In genomic region chr11:473975-474785, GRCh38 we compare ENCODE assay signal across 23 cellular contexts. TPM values are rescaled to one million over a fixed set of nuclear protein-coding genes. Genes with fewer than 3 reads are reported as not detected.
"Had no signal": no experiment of that assay in that cellular context is flagged by ENCODE, and none has a peak within 500 bp of the region (broad histone marks: within the 10 kb centered on the region; RNA-seq: fewer than 3 reads in every experiment).

No MANE protein-coding gene starts in this region.

- H3K4me1 Mint-ChIP-seq: activated CD4-positive, alpha-beta T cell treated with anti-CD3 and anti-CD28 coated beads for 36 hours; immature natural killer cell; natural killer cell had no signal

- H3K4me3 Mint-ChIP-seq: activated CD4-positive, alpha-beta memory T cell treated with anti-CD3 and anti-CD28 coated beads for 36 hours; activated CD4-positive, alpha-beta T cell treated with anti-CD3 and anti-CD28 coated beads for 36 hours; activated naive CD8-positive, alpha-beta T cell; activated T-helper 1 cell treated with anti-CD3 and anti-CD28 coated beads, Interleukin-12 subunit alpha, Interleukin-12 subunit beta, Interleukin-2, Interleukin-4 antibody, amounts not matched to agents 30 ng/mL and 10 ng/mL and 1 ng/mL, durations not matched to agents 14 hours and 24 hours and 36 hours; immature natural killer cell; natural killer cell; stimulated activated memory B cell treated with anti-CD40 and anti-IgM and Interleukin-4, amounts not matched to agents 10 μg/mL and 1 μg/mL and 100 μg/mL, for 72 hours had no signal

- ATAC-seq: activated CD4-positive, alpha-beta T cell treated with anti-CD3 and anti-CD28 coated beads for 36 hours; esophagus mucosa; gastrocnemius medialis; heart left ventricle; natural killer cell; stimulated activated memory B cell treated with anti-CD40 and anti-IgM and Interleukin-4, amounts not matched to agents 10 μg/mL and 1 μg/mL and 100 μg/mL, for 72 hours had no signal

- H3K36me3 Mint-ChIP-seq: activated CD4-positive, alpha-beta memory T cell treated with anti-CD3 and anti-CD28 coated beads for 36 hours; activated naive CD8-positive, alpha-beta T cell; immature natural killer cell; natural killer cell had no signal

- H3K27me3 Mint-ChIP-seq: activated CD4-positive, alpha-beta memory T cell treated with anti-CD3 and anti-CD28 coated beads for 36 hours; activated CD4-positive, alpha-beta T cell treated with anti-CD3 and anti-CD28 coated beads for 36 hours; activated naive CD8-positive, alpha-beta T cell; stimulated activated memory B cell treated with anti-CD40 and anti-IgM and Interleukin-4, amounts not matched to agents 10 μg/mL and 1 μg/mL and 100 μg/mL, for 72 hours had no signal

- H3K27ac ChIP-seq: gastrocnemius medialis, heart left ventricle, neutrophil, parathyroid adenoma, spleen, testis, upper lobe of left lung, VCaP had no signal

- H3K27ac Mint-ChIP-seq: activated CD4-positive, alpha-beta memory T cell treated with anti-CD3 and anti-CD28 coated beads for 36 hours; activated CD4-positive, alpha-beta T cell treated with anti-CD3 and anti-CD28 coated beads for 36 hours; activated naive CD8-positive, alpha-beta T cell; activated T-helper 1 cell treated with anti-CD3 and anti-CD28 coated beads, Interleukin-12 subunit alpha, Interleukin-12 subunit beta, Interleukin-2, Interleukin-4 antibody, amounts not matched to agents 30 ng/mL and 10 ng/mL and 1 ng/mL, durations not matched to agents 14 hours and 24 hours and 36 hours; natural killer cell; stimulated activated memory B cell treated with anti-CD40 and anti-IgM and Interleukin-4, amounts not matched to agents 10 μg/mL and 1 μg/mL and 100 μg/mL, for 72 hours had no signal

- DNase-seq: activated CD4-positive, alpha-beta memory T cell treated with anti-CD3 and anti-CD28 coated beads for 36 hours; activated CD4-positive, alpha-beta T cell treated with anti-CD3 and anti-CD28 coated beads for 36 hours; activated gamma-delta T cell treated with Interleukin-2 at 50 U/mL for 16 hours; activated T-cell treated with anti-CD3 and anti-CD28 coated beads for 4 hours; effector CD8-positive, alpha-beta T cell; gastrocnemius medialis; immature natural killer cell; kidney glomerular epithelial cell; natural killer cell; spleen; stimulated activated CD4-positive, alpha-beta T cell treated with anti-CD3 and anti-CD28 coated beads, Interleukin-4, amount 100 ng/mL, for 4 hours; T-helper 2 cell; testis had no signal

- H3K9me3 Mint-ChIP-seq: activated CD4-positive, alpha-beta memory T cell treated with anti-CD3 and anti-CD28 coated beads for 36 hours; activated T-helper 1 cell treated with anti-CD3 and anti-CD28 coated beads, Interleukin-12 subunit alpha, Interleukin-12 subunit beta, Interleukin-2, Interleukin-4 antibody, amounts not matched to agents 30 ng/mL and 10 ng/mL and 1 ng/mL, durations not matched to agents 14 hours and 24 hours and 36 hours; immature natural killer cell; natural killer cell; stimulated activated memory B cell treated with anti-CD40 and anti-IgM and Interleukin-4, amounts not matched to agents 10 μg/mL and 1 μg/mL and 100 μg/mL, for 72 hours had no signal

RNA-seq across cellular contexts. Expression of gene ANO9, which starts 32.4 kb away (rescaled TPM):
- total RNA-seq: cerebellum had no signal
